ENCODE assay signal across 19 cellular contexts in genomic region chr18:31505161-31505560, GRCh38. TPM values are rescaled to one million over a fixed set of nuclear protein-coding genes. Genes with fewer than 3 reads are reported as not detected.
DNase-seq lines count a peak whose midpoint lies in the region; ATAC-seq, FAIRE-seq and TF ChIP-seq lines count a peak whose summit lies in the region.
"Had no signal": no experiment of that assay in that cellular context is flagged by ENCODE, and none has a peak within 500 bp of the region (broad histone marks: within the 10 kb centered on the region; RNA-seq: fewer than 3 reads in every experiment).

No MANE protein-coding gene starts in this region.

- CTCF ChIA-PET in K562 (lab: Yijun Ruan, JAX; ENCODE audit: low intra/inter-chr PET ratio) = no interaction called here

- H3K27me3 ChIP-seq in Karpas-422 (ENCODE audit: low read length) (no peaks in the 10 kb centered on the region), K562 (ENCODE audit: control insufficient read depth in 2 of 2, insufficient read depth in 2 of 2, low read length in 2 of 2) (no peaks in the 10 kb centered on the region), transverse colon (no peaks in the 10 kb centered on the region)

- H3K36me3 ChIP-seq in Karpas-422 (ENCODE audit: insufficient read depth, low read length) (no peaks in the 10 kb centered on the region), K562 (ENCODE audit: control insufficient read depth, insufficient read depth, low read length) (peaks cover 9% of the 10 kb centered on the region; the same call in 2 of the 3 replicates), transverse colon (no peaks in the 10 kb centered on the region)
- H3K36me3 ChIP-seq: BE2C had no signal

- H3K9me3 ChIP-seq in Karpas-422 (ENCODE audit: low read length) = no peaks in the 10 kb centered on the region
- 0 out of 2 replicates have a peak, but pooled peaks cover 2% of the 10 kb centered on the region for H3K9me3 ChIP-seq in K562 (replicated peaks; ENCODE audit: control insufficient read depth, insufficient read depth, low read depth, low read length)
- H3K9me3 ChIP-seq in transverse colon = no peaks in the 10 kb centered on the region
- H3K9me3 ChIP-seq: A549, BE2C had no signal

- FAIRE-seq in K562 (lab: Jason Lieb, UNC) (no peak), D721Med (lab: Jason Lieb, UNC) (no peak)
- FAIRE-seq: A549, G401.6, HepG2 had no signal

- peaks cover 46% of the 10 kb centered on the region for H3K4me1 ChIP-seq in Karpas-422 (ENCODE audit: low read length)
- H3K4me1 ChIP-seq in K562 (replicated peaks in 1 of 2; ENCODE audit: control insufficient read depth in 2 of 2, insufficient read depth in 2 of 2, low read length in 2 of 2) = peaks cover 0 to 15% of the 10 kb centered on the region in 2 experiments; a peak in 4 of 5 replicates
- H3K4me1 ChIP-seq in transverse colon = peaks cover 0 to 37% (median 9%) of the 10 kb centered on the region in 4 donors
- H3K4me1 ChIP-seq: BE2C had no signal

- H3K9me1 ChIP-seq in K562 (ENCODE audit: control insufficient read depth, insufficient read depth, low read length) = no peaks in the 10 kb centered on the region

- H3K4me2 ChIP-seq in Karpas-422 (ENCODE audit: low read depth, low read length, poor library complexity, severe bottlenecking) (no peak overlapping the region), K562 (ENCODE audit: insufficient read depth, low read length) (no peak overlapping the region)
- H3K4me2 ChIP-seq: A549 had no signal

- TF ChIP-seq CTCF in K562 (IDR thresholded peaks at IDR 0.05 in 2 of 3, conservative IDR thresholded peaks at IDR 0.05 in 1 of 3; ENCODE audit: insufficient read depth in 2 of 3, low read depth in 1 of 3, low read length in 3 of 3) (no peak), transverse colon (IDR thresholded peaks at IDR 0.05) (no peak), D721Med (IDR thresholded peaks at IDR 0.05; ENCODE audit: insufficient read depth, missing control alignments) (no peak)

- no peaks in the 10 kb centered on the region for H3K79me2 ChIP-seq in Karpas-422 (ENCODE audit: low read length)
- peaks cover 73% of the 10 kb centered on the region for H3K79me2 ChIP-seq in K562 (ENCODE audit: control insufficient read depth, insufficient read depth, low read length)

- intact Hi-C loops in K562 (cut with micrococcal nuclease) = loop anchor here (5.0 kb wide), 1 partner anchor 83 kb away; no protein-coding TSS in a partner anchor
- intact Hi-C loops in left colon (cut with DNase I, micrococcal nuclease) = no loop called here
- intact Hi-C loops in transverse colon (cut with DNase I; ENCODE audit: low total_unique reads) = no loop called here

- TF ChIP-seq EP300 in K562 (IDR thresholded peaks at IDR 0.05; ENCODE audit: low read length) = no peak
- no peak for TF ChIP-seq EP300 in transverse colon (IDR thresholded peaks at IDR 0.05; ENCODE audit: low read depth)

- no peak overlapping the region for H3K4me3 ChIP-seq in Karpas-422 (ENCODE audit: low read length)
- H3K4me3 ChIP-seq in K562 = no peak overlapping the region
- H3K4me3 ChIP-seq in transverse colon = no peak overlapping the region
- H3K4me3 ChIP-seq: A549 had no signal

- H3K27ac ChIP-seq in Karpas-422 (ENCODE audit: low read length) = no peak overlapping the region
- H3K27ac ChIP-seq in K562 (ENCODE audit: extremely low read depth, low read depth, low read length) = no peak overlapping the region
- H3K27ac ChIP-seq in transverse colon = peak overlapping the region; percentile 68 to 79 (median 76)
- H3K27ac ChIP-seq: A549, C4-2B had no signal

- no TSS peak for BruUV-seq in K562 (replicated peaks; lab: Mats Ljungman, UMichigan)

- H2AFZ ChIP-seq in Karpas-422 (ENCODE audit: low read length) (peak overlapping the region; percentile 57), K562 (ENCODE audit: low read depth, low read length) (no peak overlapping the region)

- H3K9ac ChIP-seq in Karpas-422 (ENCODE audit: low read length) (no peak overlapping the region), K562 (ENCODE audit: insufficient read depth in 1 of 2, low read depth in 2 of 2, low read length in 2 of 2) (no peak overlapping the region)

- no peak for TF ChIP-seq RAD21 in K562 (CRISPR knock-in tag; conservative IDR thresholded peaks at IDR 0.05 in 1 of 2, IDR thresholded peaks at IDR 0.05 in 1 of 2)

- TF ChIP-seq POLR2A in K562 (conservative IDR thresholded peaks at IDR 0.05) (no peak), transverse colon (IDR thresholded peaks at IDR 0.05) (no peak)

- POLR2A ChIA-PET in K562 (lab: Yijun Ruan, JAX) = no interaction called here

- in situ Hi-C loops in K562 (cut with MboI) (no loop called here), transverse colon (cut with MboI; ENCODE audit: low pct_ligation_motif_present in 1 of 4, low pct_unique_long_range_greater_than_20kb in 1 of 4, low sequenced_read_pairs in 3 of 4) (loop anchor here in 2 of 4 donors (25.0 kb wide), 2 partner anchors 243 to 418 kb away; no protein-coding TSS in a partner anchor)

- no peaks in the 10 kb centered on the region for H4K20me1 ChIP-seq in Karpas-422 (ENCODE audit: insufficient read depth, low read depth, low read length)
- H4K20me1 ChIP-seq in K562 (replicated peaks; ENCODE audit: control insufficient read depth, insufficient read depth, low read length) = no peaks in the 10 kb centered on the region; the same call in 1 of the 2 replicates

- 42% methylated on average over 6 of the region's 6 CpGs for WGBS in K562 (ENCODE audit: insufficient coverage, low coverage, missing lambda C conversion rate)
- 41 to 46% methylated on average over 6 of the region's 6 CpGs for WGBS in transverse colon (ENCODE audit: low coverage in 1 of 2), 2 donors

- H3K9me2 ChIP-seq in Karpas-422 (replicated peaks; ENCODE audit: insufficient read depth, low read length) = no peaks in the 10 kb centered on the region

- DNase-seq in Karpas-422 (no peak), K562 (ENCODE audit: extremely low read depth in 1 of 4, low spot score in 3 of 4) (no peak), left colon (no peak), transverse colon (no peak), NCI-H2029 treated with DMSO at 0.1 percent for 48 hours (lab: John Stamatoyannopoulos, UW) (no peak), D721Med (ENCODE audit: insufficient read length, low spot score) (no peak)
- DNase-seq: BE2C; CD4-positive, alpha-beta memory T cell; DMS153; DMS79 treated with DMSO at 0.1 percent for 48 hours; EL; H7 had no signal

- ATAC-seq in K562 (peak; percentile 19), left colon (peak; percentile 82), HG03039 (IDR thresholded peaks at IDR 0.05; ENCODE audit: unreplicated experiment) (no peak)
- ATAC-seq: A549, HepG2 had no signal

TF ChIP-seq in K562, 482 proteins besides CTCF, POLR2A, EP300 and RAD21 (continues in another document):
- TF ChIP-seq, protein P1, sequence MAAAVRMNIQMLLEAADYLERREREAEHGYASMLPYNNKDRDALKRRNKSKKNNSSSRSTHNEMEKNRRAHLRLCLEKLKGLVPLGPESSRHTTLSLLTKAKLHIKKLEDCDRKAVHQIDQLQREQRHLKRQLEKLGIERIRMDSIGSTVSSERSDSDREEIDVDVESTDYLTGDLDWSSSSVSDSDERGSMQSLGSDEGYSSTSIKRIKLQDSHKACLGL (CRISPR knock-in tag; IDR thresholded peaks at IDR 0.05; ENCODE audit: borderline replicate concordance, poor library complexity, severe bottlenecking) = no peak

RNA-seq across cellular contexts. Expression of gene DSG2, which starts 7.2 kb away (rescaled TPM):
- not detected in 2 replicates for total RNA-seq in Karpas-422 (2014; rRNA removed; shearing (Covaris generic); ENCODE audit: low replicate concordance)
- 29.6 and 74.2 TPM in 2 replicates for total RNA-seq in K562 (2011; cell fraction: chromatin; rRNA removed; ENCODE audit: low replicate concordance)
- 42.2 and 54.3 TPM in 2 replicates for total RNA-seq in K562 (2011; cell fraction: nucleolus; rRNA removed)
- 74.9 and 105 TPM in 2 replicates for total RNA-seq in K562 (2011; cell fraction: nucleoplasm; rRNA removed)
- total RNA-seq in K562 (2014; rRNA removed) (22.2 and 26.5 TPM in 2 replicates), K562 (2014; rRNA removed; fragmentation: Illumina TruSeq; extraction: Trizol) (50.1 and 53.9 TPM in 2 replicates), K562 (2015; rRNA removed; fragmentation: Illumina TruSeq; extraction: Trizol) (39.2 and 43.0 TPM in 2 replicates), K562 (2021) (41.3 and 43.0 TPM in 2 replicates), left colon (100 to 1,000 TPM; 311 to 330 TPM), transverse colon (100 to 1,000 TPM in 3 of 4 donors, 10 to 100 TPM in 1; 59.3 to 272 (median 198) TPM)
- polyA plus RNA-seq in K562 (2011; rRNA removed) (67.9 and 68.6 TPM in 2 replicates), K562 (2014; fragmentation: Illumina TruSeq; extraction: Trizol) (57.9 and 65.7 TPM in 2 replicates), K562 (2014; fragmentation: Nextera tagmentation; extraction: Ambion mirVana) (10 to 100 TPM; 16.9 to 22.6 TPM), K562 (2014; rRNA removed) (34.1 and 40.8 TPM in 2 replicates)
- polyA plus RNA-seq in K562 (2011; cell fraction: cytosol; rRNA removed) = 24.1 and 46.3 TPM in 2 replicates
- 8.7 and 14.5 TPM in 2 replicates for polyA plus RNA-seq in K562 (2011; cell fraction: nucleus; rRNA removed)
- 38.2 and 52.0 TPM in 2 replicates for polyA plus RNA-seq in K562 (2012)
- polyA minus RNA-seq in K562 (2011; rRNA and poly(A)+ RNA removed) = 77.8 and 96.7 TPM in 2 replicates
- 33.7 and 40.5 TPM in 2 replicates for polyA minus RNA-seq in K562 (2011; cell fraction: cytosol; rRNA and poly(A)+ RNA removed)
- 6.6 and 18.2 TPM in 2 replicates for polyA minus RNA-seq in K562 (2011; cell fraction: nucleus; rRNA and poly(A)+ RNA removed)
- total RNA-seq: CD4-positive, alpha-beta memory T cell had no signal
- polyA plus RNA-seq: CD4-positive, alpha-beta memory T cell had no signal

RNA-seq across cellular contexts. Expression of gene DSG3, which starts 57.6 kb away (rescaled TPM):
- not detected in 2 replicates for total RNA-seq in Karpas-422 (2014; rRNA removed; shearing (Covaris generic); ENCODE audit: low replicate concordance)
- 0.18 TPM in 1 of 2 replicates, not detected in the other for total RNA-seq in K562 (2011; cell fraction: chromatin; rRNA removed; ENCODE audit: low replicate concordance)
- under 0.01 TPM in 1 of 2 replicates, not detected in the other for total RNA-seq in K562 (2011; cell fraction: nucleolus; rRNA removed)
- total RNA-seq in K562 (2011; cell fraction: nucleoplasm; rRNA removed) = 0.07 TPM in 1 of 2 replicates, not detected in the other
- 0.05 and 0.08 TPM in 2 replicates for total RNA-seq in K562 (2014; rRNA removed)
- total RNA-seq in K562 (2014; rRNA removed; fragmentation: Illumina TruSeq; extraction: Trizol) = 0.11 and 0.13 TPM in 2 replicates
- total RNA-seq in K562 (2015; rRNA removed; fragmentation: Illumina TruSeq; extraction: Trizol) = 0.15 and 0.18 TPM in 2 replicates
- 0.07 and 0.18 TPM in 2 replicates for total RNA-seq in K562 (2021)
- polyA plus RNA-seq in K562 (2011; rRNA removed) = 0.01 and 0.06 TPM in 2 replicates
- polyA plus RNA-seq in K562 (2011; cell fraction: cytosol; rRNA removed) = 0.01 TPM in 1 of 2 replicates, not detected in the other
- polyA plus RNA-seq in K562 (2011; cell fraction: nucleus; rRNA removed) = not detected in 2 replicates
- polyA plus RNA-seq in K562 (2012) = 0.13 and 0.24 TPM in 2 replicates
- 0.07 and 0.08 TPM in 2 replicates for polyA plus RNA-seq in K562 (2014; fragmentation: Illumina TruSeq; extraction: Trizol)
- under 1 TPM in 1 of 2 experiments, not detected in 1; 0.06 TPM for polyA plus RNA-seq in K562 (2014; fragmentation: Nextera tagmentation; extraction: Ambion mirVana)
- 0.04 TPM in 2 replicates for polyA plus RNA-seq in K562 (2014; rRNA removed)
- 0.03 and 0.04 TPM in 2 replicates for polyA minus RNA-seq in K562 (2011; rRNA and poly(A)+ RNA removed)
- not detected in 2 replicates for polyA minus RNA-seq in K562 (2011; cell fraction: cytosol; rRNA and poly(A)+ RNA removed)
- under 0.01 TPM in 1 of 2 replicates, not detected in the other for polyA minus RNA-seq in K562 (2011; cell fraction: nucleus; rRNA and poly(A)+ RNA removed)
- total RNA-seq in left colon = under 1 TPM; 0.15 to 0.20 TPM
- under 1 TPM in 1 of 4 donors, not detected in 3; under 0.01 TPM for total RNA-seq in transverse colon
- total RNA-seq: CD4-positive, alpha-beta memory T cell; H7; HepG2; HT1080 had no signal
- polyA plus RNA-seq: AG04450, HepG2 had no signal

Comparison
In these comparisons a context has a peak if more than half of its experiments do, and no peak if none do; other contexts are left out.
1. H3K27ac ChIP-seq: peak in transverse colon (4 of 4); none in Karpas-422 (single experiment) and K562 (single experiment).
2. RNA of gene DSG2, which starts 7.2 kb away (total RNA-seq): 311 to 330 TPM in left colon, 59.3 to 272 TPM in transverse colon and 22.2 to 105 TPM in K562; not detected in Karpas-422; every median in the first group is over 10 times any median in the second.